Comparison of ENCODE assay signal across 17 cellular contexts in genomic region chr3:102511168-102511567, GRCh38.
DNase-seq lines count a peak whose midpoint lies in the region; TF ChIP-seq lines count a peak whose summit lies in the region.
"Had no signal": no experiment of that assay in that cellular context is flagged by ENCODE, and none has a peak within 500 bp of the region (broad histone marks: within the 10 kb centered on the region; RNA-seq: fewer than 3 reads in every experiment).

No MANE protein-coding gene starts in this region.

- peaks cover 18% of the 10 kb centered on the region for H3K27me3 Mint-ChIP-seq in chondrocyte (ENCODE audit: low read depth)
- H3K27me3 Mint-ChIP-seq: CD4-positive, CD25-positive, alpha-beta regulatory T cell had no signal

- in situ Hi-C loops in transverse colon (cut with MboI; ENCODE audit: low pct_ligation_motif_present in 1 of 4, low pct_unique_long_range_greater_than_20kb in 1 of 4, low sequenced_read_pairs in 3 of 4): no loop called here

- H3K27ac Mint-ChIP-seq in chondrocyte (ENCODE audit: unreplicated experiment): no peak overlapping the region
- H3K27ac Mint-ChIP-seq: CD4-positive, CD25-positive, alpha-beta regulatory T cell; GM23338 had no signal

- H3K36me3 ChIP-seq in suprapubic skin (no peaks in the 10 kb centered on the region), transverse colon (no peaks in the 10 kb centered on the region)
- H3K36me3 ChIP-seq: BLaER1 treated with 17β-estradiol and CSF1 and Interleukin-3, amounts not matched to agents 10 nM and 100 nM had no signal

- 44% methylated on average over 1 of the region's 1 CpG for WGBS in suprapubic skin
- WGBS in transverse colon (ENCODE audit: low coverage in 1 of 2), 2 donors: 53 to 75% methylated on average over 1 of the region's 1 CpG

- H3K4me1 Mint-ChIP-seq in chondrocyte (ENCODE audit: low read depth): no peaks in the 10 kb centered on the region
- H3K4me1 Mint-ChIP-seq: CD4-positive, CD25-positive, alpha-beta regulatory T cell had no signal

- no peaks in the 10 kb centered on the region for H3K9me3 ChIP-seq in suprapubic skin
- no peaks in the 10 kb centered on the region for H3K9me3 ChIP-seq in transverse colon

- no peak for TF ChIP-seq POLR2A in suprapubic skin (IDR thresholded peaks at IDR 0.05)
- no peak for TF ChIP-seq POLR2A in transverse colon (IDR thresholded peaks at IDR 0.05)

- TF ChIP-seq EP300 in suprapubic skin (IDR thresholded peaks at IDR 0.05) (no peak), transverse colon (IDR thresholded peaks at IDR 0.05; ENCODE audit: low read depth) (no peak)

- H3K9me3 Mint-ChIP-seq in chondrocyte (ENCODE audit: low read depth): no peaks in the 10 kb centered on the region

- peak overlapping the region; percentile 42 for H3K27ac ChIP-seq in suprapubic skin
- H3K27ac ChIP-seq in transverse colon: no peak overlapping the region
- H3K27ac ChIP-seq: BLaER1 treated with 17β-estradiol and CSF1 and Interleukin-3, amounts not matched to agents 10 nM and 100 nM had no signal

- peaks cover 7% of the 10 kb centered on the region for H3K4me1 ChIP-seq in suprapubic skin
- H3K4me1 ChIP-seq in transverse colon: no peaks in the 10 kb centered on the region
- H3K4me1 ChIP-seq: BLaER1 treated with 17β-estradiol and CSF1 and Interleukin-3, amounts not matched to agents 10 nM and 100 nM had no signal

- TF ChIP-seq CTCF in LNCaP clone FGC (IDR thresholded peaks at IDR 0.05; ENCODE audit: control insufficient read depth, extremely low read depth, insufficient read depth) (no peak), epithelial cell of esophagus (IDR thresholded peaks at IDR 0.05; ENCODE audit: insufficient read depth, low read depth, low read length, missing control alignments) (no peak), suprapubic skin (IDR thresholded peaks at IDR 0.05) (no peak), transverse colon (IDR thresholded peaks at IDR 0.05) (no peak), chondrocyte (IDR thresholded peaks at IDR 0.05) (no peak)

- H3K27me3 ChIP-seq in suprapubic skin (no peaks in the 10 kb centered on the region), transverse colon (no peaks in the 10 kb centered on the region)
- H3K27me3 ChIP-seq: BLaER1 treated with 17β-estradiol and CSF1 and Interleukin-3, amounts not matched to agents 10 nM and 100 nM had no signal

- no peak overlapping the region for H3K4me3 Mint-ChIP-seq in chondrocyte (ENCODE audit: unreplicated experiment)
- H3K4me3 Mint-ChIP-seq: CD4-positive, CD25-positive, alpha-beta regulatory T cell; GM23338 had no signal

- intact Hi-C loops in transverse colon (cut with DNase I; ENCODE audit: low total_unique reads): no loop called here

- no peaks in the 10 kb centered on the region for H3K36me3 Mint-ChIP-seq in chondrocyte (ENCODE audit: low read depth)
- H3K36me3 Mint-ChIP-seq: CD4-positive, CD25-positive, alpha-beta regulatory T cell had no signal

- DNase-seq in COR-L47 (lab: John Stamatoyannopoulos, UW) (peak; percentile 21), LNCaP clone FGC (ENCODE audit: low read depth) (peak; percentile 18), epithelial cell of esophagus (ENCODE audit: low read depth) (peak; percentile 50), suprapubic skin (ENCODE audit: low spot score in 2 of 2) (no peak), transverse colon (no peak), chondrocyte (ENCODE audit: low spot score) (no peak), NCI-H1694 treated with DMSO at 0.1 percent for 48 hours (lab: John Stamatoyannopoulos, UW) (no peak)
- DNase-seq: ACHN; Calu3; CD4-positive, CD25-positive, alpha-beta regulatory T cell; DMS153; DMS79 treated with DMSO at 0.1 percent for 48 hours; EL; H7; IMR-90 had no signal

- H3K4me3 ChIP-seq in LNCaP clone FGC (ENCODE audit: low read depth, low read length): no peak overlapping the region
- H3K4me3 ChIP-seq in epithelial cell of esophagus (ENCODE audit: low read length): peak overlapping the region; percentile 10
- no peak overlapping the region for H3K4me3 ChIP-seq in suprapubic skin
- no peak overlapping the region for H3K4me3 ChIP-seq in transverse colon
- H3K4me3 ChIP-seq: BLaER1 treated with 17β-estradiol and CSF1 and Interleukin-3, amounts not matched to agents 10 nM and 100 nM; GM23338 had no signal

Comparison
In these comparisons a context has a peak if more than half of its experiments do, and no peak if none do; other contexts are left out.
1. DNase-seq: peak in COR-L47 (single experiment), LNCaP clone FGC (single experiment) and epithelial cell of esophagus (single experiment); none in suprapubic skin (0 of 2), transverse colon (single experiment), chondrocyte (single experiment) and NCI-H1694 treated with DMSO at 0.1 percent for 48 hours (single experiment).